In the genomic region with DNA sequence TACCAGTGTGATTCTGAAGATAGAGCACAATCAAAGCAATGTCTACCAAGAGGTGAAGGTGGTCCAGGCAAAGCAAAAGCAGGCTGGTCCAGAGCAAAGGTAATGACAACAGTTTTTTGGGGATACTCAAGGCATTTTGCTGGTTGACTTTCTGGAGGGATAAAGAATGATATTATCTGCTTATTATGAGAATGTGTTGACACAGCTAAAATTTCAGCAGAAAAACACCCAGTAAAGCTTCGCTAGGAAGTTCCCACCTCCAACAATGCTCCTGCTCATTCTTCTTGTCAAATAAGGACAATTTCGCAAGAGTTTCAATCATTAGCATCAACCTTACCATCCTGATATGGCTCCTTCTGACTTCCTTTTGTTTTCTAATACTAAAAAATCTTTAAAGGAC, we compare ENCODE assay signal across 23 cellular contexts. TPM values are rescaled to one million over a fixed set of nuclear protein-coding genes. Genes with fewer than 3 reads are reported as not detected.
"Had no signal": no experiment of that assay in that cellular context is flagged by ENCODE, and none has a peak within 500 bp of the region (broad histone marks: within the 10 kb centered on the region; RNA-seq: fewer than 3 reads in every experiment).

No MANE protein-coding gene starts in this region.

- H3K4me3 ChIP-seq: left ventricle myocardium inferior, lung, mucosa of descending colon, ovary, right atrium auricular region, skin epidermis, stomach, testis, thyroid gland, transverse colon, uterus had no signal

- H3K27ac Mint-ChIP-seq: naive thymus-derived CD4-positive, alpha-beta T cell; natural killer cell treated with Interleukin-12 subunit alpha and Interleukin-12 subunit beta and Interleukin-15 and Interleukin-18, amount 100 ng/mL, for 72 hours; progenitor cell of endocrine pancreas; stimulated activated naive B cell treated with anti-CD40 and anti-IgM and Interleukin-4, amounts not matched to agents 10 μg/mL and 1 μg/mL and 100 μg/mL, for 72 hours had no signal

- H3K9me3 Mint-ChIP-seq: naive thymus-derived CD4-positive, alpha-beta T cell; stimulated activated naive B cell treated with anti-CD40 and anti-IgM and Interleukin-4, amounts not matched to agents 10 μg/mL and 1 μg/mL and 100 μg/mL, for 72 hours had no signal

- H3K4me3 Mint-ChIP-seq: naive thymus-derived CD4-positive, alpha-beta T cell; natural killer cell treated with Interleukin-12 subunit alpha and Interleukin-12 subunit beta and Interleukin-15 and Interleukin-18, amount 100 ng/mL, for 72 hours; stimulated activated naive B cell treated with anti-CD40 and anti-IgM and Interleukin-4, amounts not matched to agents 10 μg/mL and 1 μg/mL and 100 μg/mL, for 72 hours had no signal

- DNase-seq: islet precursor cell; left ventricle myocardium inferior; midbrain; mucosa of descending colon; naive thymus-derived CD4-positive, alpha-beta T cell; ovary; stimulated activated CD4-positive, alpha-beta T cell treated with anti-CD3 and anti-CD28 coated beads, Interleukin-12 subunit alpha, Interleukin-12 subunit beta, amount 100 ng/mL, for 4 hours; stimulated activated CD4-positive, alpha-beta T cell treated with anti-CD3 and anti-CD28 coated beads, Interleukin-15, amount 100 ng/mL, for 24 hours; stimulated activated CD4-positive, alpha-beta T cell treated with anti-CD3 and anti-CD28 coated beads, Interleukin-2, amount 100 ng/mL, for 24 hours; stimulated activated CD4-positive, alpha-beta T cell treated with anti-CD3 and anti-CD28 coated beads, Interleukin-4, amount 100 ng/mL, for 1 hour; stimulated activated naive B cell treated with anti-CD40 and anti-IgM and Interleukin-4, amounts not matched to agents 10 μg/mL and 1 μg/mL and 100 μg/mL, for 72 hours; stimulated activated naive CD8-positive, alpha-beta T cell treated with anti-CD3 and anti-CD28 coated beads, Interleukin-15, Interleukin-2, amounts not matched to agents 100 U/mL and 50 U/mL, for 24 hours; stomach; testis; thyroid gland; transverse colon; uterus had no signal

- H3K9me3 ChIP-seq: left ventricle myocardium inferior, mucosa of descending colon, ovary, right atrium auricular region, stomach, testis, thyroid gland, transverse colon, uterus had no signal

- H3K36me3 ChIP-seq: left ventricle myocardium inferior, ovary, right atrium auricular region, stomach, thyroid gland, transverse colon, uterus had no signal

- ATAC-seq: mucosa of descending colon; naive thymus-derived CD4-positive, alpha-beta T cell; natural killer cell treated with Interleukin-12 subunit alpha and Interleukin-12 subunit beta and Interleukin-15 and Interleukin-18, amount 100 ng/mL, for 72 hours; sciatic nerve; stimulated activated naive B cell treated with anti-CD40 and anti-IgM and Interleukin-4, amounts not matched to agents 10 μg/mL and 1 μg/mL and 100 μg/mL, for 72 hours; stimulated activated naive CD8-positive, alpha-beta T cell treated with anti-CD3 and anti-CD28 coated beads, Interleukin-15, Interleukin-2, amounts not matched to agents 100 U/mL and 50 U/mL, for 24 hours had no signal

- H3K27me3 ChIP-seq: ovary, right atrium auricular region, stomach, testis, thyroid gland, transverse colon, uterus had no signal

- H3K27ac ChIP-seq: left ventricle myocardium inferior, ovary, right atrium auricular region, skin epidermis, stomach, testis, thyroid gland, transverse colon, uterus had no signal

- H3K36me3 Mint-ChIP-seq: naive thymus-derived CD4-positive, alpha-beta T cell; natural killer cell treated with Interleukin-12 subunit alpha and Interleukin-12 subunit beta and Interleukin-15 and Interleukin-18, amount 100 ng/mL, for 72 hours; stimulated activated naive B cell treated with anti-CD40 and anti-IgM and Interleukin-4, amounts not matched to agents 10 μg/mL and 1 μg/mL and 100 μg/mL, for 72 hours had no signal

- H3K4me1 ChIP-seq: left ventricle myocardium inferior, right atrium auricular region, stomach, testis, thyroid gland, transverse colon, uterus had no signal

- H3K4me1 Mint-ChIP-seq: naive thymus-derived CD4-positive, alpha-beta T cell; stimulated activated naive B cell treated with anti-CD40 and anti-IgM and Interleukin-4, amounts not matched to agents 10 μg/mL and 1 μg/mL and 100 μg/mL, for 72 hours had no signal

RNA-seq across cellular contexts. Expression of a gene that starts 24.1 kb away (rescaled TPM):
- total RNA-seq: naive thymus-derived CD4-positive, alpha-beta T cell had no signal
